Comparison of ENCODE assay signal across 15 cellular contexts in genomic region chr19:34319785-34320184, GRCh38. TPM values are rescaled to one million over a fixed set of nuclear protein-coding genes. Genes with fewer than 3 reads are reported as not detected.
A peak's percentile ranks its signal among the peaks of the same experiment; 100 is the strongest.
DNase-seq lines count a peak whose midpoint lies in the region; ATAC-seq and TF ChIP-seq lines count a peak whose summit lies in the region.
"Had no signal": no experiment of that assay in that cellular context is flagged by ENCODE, and none has a peak within 500 bp of the region (broad histone marks: within the 10 kb centered on the region; RNA-seq: fewer than 3 reads in every experiment).

No MANE protein-coding gene starts in this region.

- 82% methylated on average over 11 of the region's 11 CpGs for WGBS in smooth muscle cell (ENCODE audit: low lambda C conversion rate)

- no peaks in the 10 kb centered on the region for H3K9me3 Mint-ChIP-seq in immature natural killer cell

- H3F3A ChIP-seq in smooth muscle cell (ENCODE audit: low read depth) = no peaks in the 10 kb centered on the region

- H3K36me3 Mint-ChIP-seq in immature natural killer cell = peaks cover 11 to 18% (median 11%) of the 10 kb centered on the region in 3 donors

- intact Hi-C loops in breast epithelium (cut with DNase I; ENCODE audit: low total_unique reads) = no loop called here

- no peak overlapping the region for H3K4me3 Mint-ChIP-seq in immature natural killer cell
- H3K4me3 Mint-ChIP-seq: B cell had no signal

- H3K27me3 Mint-ChIP-seq in immature natural killer cell (ENCODE audit: low read depth in 3 of 3) = peaks cover 0 to 3% (median 1%) of the 10 kb centered on the region in 3 donors
- H3K27me3 Mint-ChIP-seq: B cell, progenitor cell of endocrine pancreas had no signal

- H3K9ac ChIP-seq in smooth muscle cell (ENCODE audit: low read depth) = no peak overlapping the region

- H3K27me3 ChIP-seq in breast epithelium (no peaks in the 10 kb centered on the region), smooth muscle cell (ENCODE audit: low read depth) (no peaks in the 10 kb centered on the region)
- H3K27me3 ChIP-seq: SJSA1 had no signal

- TF ChIP-seq CTCF in breast epithelium (IDR thresholded peaks at IDR 0.05) (no peak), smooth muscle cell (IDR thresholded peaks at IDR 0.05; ENCODE audit: borderline replicate concordance, insufficient read depth, poor library complexity, severe bottlenecking) (no peak)

- H3K4me2 ChIP-seq in smooth muscle cell = no peak overlapping the region

- H3K36me3 ChIP-seq in breast epithelium (no peaks in the 10 kb centered on the region), smooth muscle cell (ENCODE audit: low read depth) (no peaks in the 10 kb centered on the region)

- no peaks in the 10 kb centered on the region for H3K9me3 ChIP-seq in breast epithelium
- H3K9me3 ChIP-seq in smooth muscle cell (replicated peaks; ENCODE audit: low read depth) = no peaks in the 10 kb centered on the region
- H3K9me3 ChIP-seq: mucosa of descending colon, SJSA1 had no signal

- H4K20me1 ChIP-seq in smooth muscle cell (ENCODE audit: low read depth) = peaks cover 42% of the 10 kb centered on the region

- H2AFZ ChIP-seq in smooth muscle cell (ENCODE audit: low read depth) = no peak overlapping the region

- no peak for TF ChIP-seq POLR2A in breast epithelium (IDR thresholded peaks at IDR 0.05)
- no peak for TF ChIP-seq POLR2A in erythroblast (IDR thresholded peaks at IDR 0.05; ENCODE audit: low read length)

- H3K27ac ChIP-seq in breast epithelium (peak overlapping the region; percentile 58 to 76), smooth muscle cell (ENCODE audit: low read depth) (peak overlapping the region; percentile 60)
- H3K27ac ChIP-seq: SJSA1 had no signal

- H3K4me3 ChIP-seq in breast epithelium (peak overlapping the region in 1 of 3 donors; percentile 5), smooth muscle cell (no peak overlapping the region)
- H3K4me3 ChIP-seq: mucosa of descending colon, SJSA1 had no signal

- DNase-seq in HT1080 (ENCODE audit: low read depth) (peak; percentile 82), breast epithelium (ENCODE audit: low spot score in 2 of 2) (no peak), immature natural killer cell (no peak), smooth muscle cell (lab: John Stamatoyannopoulos, UW; ENCODE audit: unreplicated experiment) (no peak), NCI-H1417 treated with DMSO at 0.1 percent for 48 hours (lab: John Stamatoyannopoulos, UW) (no peak), erythroblast (lab: John Stamatoyannopoulos, UW) (no peak)
- no peak for DNase-seq in activated CD4-positive, CD25-positive, alpha-beta regulatory T cell treated with anti-CD3 and anti-CD28 coated beads, Interleukin-2, amount 50 U/mL, for 72 hours
- DNase-seq: Kasumi-1; mucosa of descending colon; stimulated activated CD4-positive, alpha-beta T cell treated with anti-CD3 and anti-CD28 coated beads, Interleukin-2, amount 100 ng/mL, for 48 hours had no signal

- ATAC-seq in GM21528 (IDR thresholded peaks at IDR 0.05; ENCODE audit: low FRiP score, unreplicated experiment) = no peak
- ATAC-seq: activated CD4-positive, CD25-positive, alpha-beta regulatory T cell treated with anti-CD3 and anti-CD28 coated beads, Interleukin-2, amount 50 U/mL, for 24 hours; mucosa of descending colon had no signal

- peak overlapping the region in 5 of 6 donors; percentile 3 to 62 (median 17) for H3K27ac Mint-ChIP-seq in immature natural killer cell

- H3K4me1 ChIP-seq in breast epithelium (peaks cover 8 to 14% of the 10 kb centered on the region in 2 donors), smooth muscle cell (ENCODE audit: low read depth) (peaks cover 13% of the 10 kb centered on the region)

- H3K79me2 ChIP-seq in smooth muscle cell (ENCODE audit: low read depth) = peaks cover 21% of the 10 kb centered on the region

- peaks cover 41 to 43% of the 10 kb centered on the region in 2 donors for H3K4me1 Mint-ChIP-seq in immature natural killer cell

RNA-seq across cellular contexts. Expression of gene GPI, which starts 45.2 kb away (rescaled TPM):
- 156 and 180 TPM in 2 replicates for total RNA-seq in HT1080 (2014; rRNA removed; shearing (Covaris generic))
- 301 and 309 TPM in 2 replicates for polyA plus RNA-seq in HT1080 (2015; cell fraction: cytosol; rRNA removed)
- polyA plus RNA-seq in HT1080 (2015; cell fraction: nucleus; rRNA removed) = 360 and 379 TPM in 2 replicates
- total RNA-seq in breast epithelium = 100 to 1,000 TPM in 2 of 3 donors, 10 to 100 TPM in 1; 97.9 to 130 (median 113) TPM
- 100 to 1,000 TPM; 112 to 161 (median 143) TPM for polyA plus RNA-seq in immature natural killer cell
- total RNA-seq in smooth muscle cell = 113 and 132 TPM in 2 replicates
- 223 and 233 TPM in 2 replicates for polyA plus RNA-seq in smooth muscle cell
